In the genomic region with DNA sequence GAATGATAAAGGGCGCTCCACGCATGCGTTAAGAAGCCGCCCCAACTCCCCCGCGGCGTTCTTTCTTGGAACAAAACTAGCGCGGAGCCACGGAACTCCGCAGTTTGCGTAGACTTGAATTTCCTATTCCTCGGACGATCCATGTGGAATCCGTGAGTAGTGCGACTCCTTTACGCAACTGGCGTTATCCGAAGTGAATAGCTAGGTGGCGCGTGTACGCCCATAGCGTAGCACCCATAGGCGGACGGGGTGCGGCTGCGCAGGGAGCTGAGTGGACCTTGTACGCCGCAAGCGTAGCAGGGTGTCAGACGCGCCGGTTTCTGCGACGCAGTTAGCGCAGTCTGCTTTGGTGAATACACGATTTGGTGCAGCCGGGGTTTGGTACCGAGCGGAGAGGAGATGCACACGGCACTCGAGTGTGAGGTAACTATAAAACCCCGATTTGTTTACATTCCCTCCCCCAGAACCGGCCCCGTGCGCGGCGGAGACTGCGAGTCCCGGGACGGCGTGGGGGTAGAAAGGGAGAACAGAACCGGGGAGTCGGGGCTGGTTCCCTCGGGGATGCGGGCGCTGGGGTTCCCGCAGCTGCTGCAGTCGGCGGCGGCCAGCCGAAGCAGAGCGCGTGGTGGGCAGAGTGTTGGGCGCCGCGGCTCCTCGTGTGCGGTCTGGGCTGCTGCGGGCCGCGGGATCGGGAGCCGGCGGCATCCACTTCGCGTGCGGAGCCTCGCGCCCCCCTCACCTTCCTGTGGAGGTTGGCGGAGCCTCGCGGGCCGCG, we compare ENCODE assay signal across 1 cellular context.
TF ChIP-seq lines count a peak whose summit lies in the region.

TSS of gene SLC39A10 (plus strand) at position 368 of the 775 bp plus-strand sequence. CDS start 22,817 bp downstream, outside the sequence.

TF ChIP-seq in A549, 52 proteins besides CTCF, POLR2A, EP300 and RAD21 (continued from another document):
- TF ChIP-seq, protein P1, sequence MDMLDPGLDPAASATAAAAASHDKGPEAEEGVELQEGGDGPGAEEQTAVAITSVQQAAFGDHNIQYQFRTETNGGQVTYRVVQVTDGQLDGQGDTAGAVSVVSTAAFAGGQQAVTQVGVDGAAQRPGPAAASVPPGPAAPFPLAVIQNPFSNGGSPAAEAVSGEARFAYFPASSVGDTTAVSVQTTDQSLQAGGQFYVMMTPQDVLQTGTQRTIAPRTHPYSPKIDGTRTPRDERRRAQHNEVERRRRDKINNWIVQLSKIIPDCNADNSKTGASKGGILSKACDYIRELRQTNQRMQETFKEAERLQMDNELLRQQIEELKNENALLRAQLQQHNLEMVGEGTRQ (IDR thresholded peaks at IDR 0.05), result no peak
- TF ChIP-seq BCL3 (IDR thresholded peaks at IDR 0.05) (peak; percentile 94), CEBPB (IDR thresholded peaks at IDR 0.05) (no peak), TP53 (CRISPR knock-in tag; IDR thresholded peaks at IDR 0.05) (0 out of 2 replicates have a peak, but pooled peaks have one; percentile 62), PBX3 (IDR thresholded peaks at IDR 0.05) (no peak), ZFP36 (IDR thresholded peaks at IDR 0.05; ENCODE audit: borderline replicate concordance, partially characterized antibody) (no peak), HMGXB4 (CRISPR knock-in tag; IDR thresholded peaks at IDR 0.05; ENCODE audit: borderline replicate concordance) (0 out of 2 replicates have a peak, but pooled peaks have one; percentile 52), FOSB (CRISPR knock-in tag; IDR thresholded peaks at IDR 0.05) (no peak), SMC3 (IDR thresholded peaks at IDR 0.05) (no peak), NPAS2 (CRISPR knock-in tag; IDR thresholded peaks at IDR 0.05; ENCODE audit: borderline replicate concordance) (no peak), CHD2 (IDR thresholded peaks at IDR 0.05; ENCODE audit: low read length, partially characterized antibody) (no peak), HOXB13 (CRISPR knock-in tag; IDR thresholded peaks at IDR 0.05; ENCODE audit: low read depth) (no peak), ZSCAN20 (CRISPR knock-in tag; IDR thresholded peaks at IDR 0.05) (no peak), ELK1 (IDR thresholded peaks at IDR 0.05; ENCODE audit: low read depth, low read length) (no peak), RFX5 (IDR thresholded peaks at IDR 0.05) (no peak), TFCP2L1 (CRISPR knock-in tag; IDR thresholded peaks at IDR 0.05) (peak; percentile 73; the same call in 1 of the 2 replicates), CBX2 (IDR thresholded peaks at IDR 0.05; ENCODE audit: borderline replicate concordance, low read depth) (no peak), RARB (CRISPR knock-in tag; IDR thresholded peaks at IDR 0.05) (no peak), POLR2AphosphoS2 (conservative IDR thresholded peaks at IDR 0.05; ENCODE audit: low read length) (no peak), NR3C1 (IDR thresholded peaks at IDR 0.05) (no peak), ZNF302 (CRISPR knock-in tag; IDR thresholded peaks at IDR 0.05) (no peak), FOSL2 (IDR thresholded peaks at IDR 0.05) (no peak), FOSL2 (CRISPR knock-in tag; IDR thresholded peaks at IDR 0.05) (peak; percentile 21; the same call in 1 of the 2 replicates), HOXA7 (CRISPR knock-in tag; IDR thresholded peaks at IDR 0.05) (no peak; the same call in 1 of the 2 replicates), RNF2 (IDR thresholded peaks at IDR 0.05; ENCODE audit: borderline replicate concordance, low read depth) (no peak), ZC3H11A (IDR thresholded peaks at IDR 0.05) (no peak), PHF8 (IDR thresholded peaks at IDR 0.05; ENCODE audit: borderline replicate concordance, low read depth) (peak; percentile 75), NFE2L2 (conservative IDR thresholded peaks at IDR 0.05; ENCODE audit: low read length) (no peak), KDM5A (IDR thresholded peaks at IDR 0.05) (no peak), HOXB5 (CRISPR knock-in tag; IDR thresholded peaks at IDR 0.05) (no peak), E2F6 (IDR thresholded peaks at IDR 0.05; ENCODE audit: borderline replicate concordance, low read depth) (no peak), BHLHE40 (IDR thresholded peaks at IDR 0.05; ENCODE audit: low read depth, low read length) (no peak), JUN (IDR thresholded peaks at IDR 0.05) (peak; percentile 82 to 99), GATA3 (IDR thresholded peaks at IDR 0.05; ENCODE audit: borderline replicate concordance) (no peak; the same call in 1 of the 2 replicates), CHD4 (IDR thresholded peaks at IDR 0.05; ENCODE audit: borderline replicate concordance) (no peak), JUNB (IDR thresholded peaks at IDR 0.05) (no peak), EHMT2 (IDR thresholded peaks at IDR 0.05; ENCODE audit: low read depth) (no peak), MAZ (IDR thresholded peaks at IDR 0.05; ENCODE audit: borderline replicate concordance, low read depth, low read length) (no peak)
- TF ChIP-seq, protein P2, sequence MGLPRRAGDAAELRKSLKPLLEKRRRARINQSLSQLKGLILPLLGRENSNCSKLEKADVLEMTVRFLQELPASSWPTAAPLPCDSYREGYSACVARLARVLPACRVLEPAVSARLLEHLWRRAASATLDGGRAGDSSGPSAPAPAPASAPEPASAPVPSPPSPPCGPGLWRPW (IDR thresholded peaks at IDR 0.05), result no peak
